Comparison of ENCODE assay signal across 1 cellular context in genomic region chr1:201022178-201022823, GRCh38.
TF ChIP-seq lines count a peak whose summit lies in the region.

No MANE protein-coding gene starts in this region.

TF ChIP-seq in HepG2, 621 proteins besides CTCF, POLR2A, EP300 and RAD21 (continued from another document):
- no peak for TF ChIP-seq HNF1A (IDR thresholded peaks at IDR 0.05; ENCODE audit: low read depth)
- no peak for TF ChIP-seq HNF1A (CRISPR knock-in tag; IDR thresholded peaks at IDR 0.05; ENCODE audit: borderline replicate concordance)
- TF ChIP-seq ZNF10 (CRISPR knock-in tag; IDR thresholded peaks at IDR 0.05; ENCODE audit: borderline replicate concordance, low read depth) = no peak
- TF ChIP-seq NCOA5 (CRISPR knock-in tag; IDR thresholded peaks at IDR 0.05) = no peak
- TF ChIP-seq PAF1 (CRISPR knock-in tag; IDR thresholded peaks at IDR 0.05) = no peak
- no peak for TF ChIP-seq TAF15 (IDR thresholded peaks at IDR 0.05; ENCODE audit: low read depth, low read length, poor library complexity, severe bottlenecking)
- no peak for TF ChIP-seq ZFYVE20 (CRISPR knock-in tag; IDR thresholded peaks at IDR 0.05; ENCODE audit: borderline replicate concordance, low read depth)
- TF ChIP-seq ZNF232 (CRISPR knock-in tag; IDR thresholded peaks at IDR 0.05; ENCODE audit: borderline replicate concordance) = no peak
- no peak for TF ChIP-seq ZNF556 (CRISPR knock-in tag; IDR thresholded peaks at IDR 0.05; ENCODE audit: borderline replicate concordance)
- TF ChIP-seq TEAD3 (CRISPR knock-in tag; optimal IDR thresholded peaks at IDR 0.05; ENCODE audit: borderline replicate concordance) = no peak
- no peak for TF ChIP-seq DPF2 (CRISPR knock-in tag; IDR thresholded peaks at IDR 0.05; ENCODE audit: borderline replicate concordance, low read depth)
- TF ChIP-seq ZNF101 (CRISPR knock-in tag; IDR thresholded peaks at IDR 0.05; ENCODE audit: borderline replicate concordance, low read depth) = no peak
- no peak for TF ChIP-seq FOXK2 (IDR thresholded peaks at IDR 0.05)
- TF ChIP-seq EEA1 (CRISPR knock-in tag; IDR thresholded peaks at IDR 0.05; ENCODE audit: borderline replicate concordance) = no peak
- no peak for TF ChIP-seq ZNF329 (CRISPR knock-in tag; IDR thresholded peaks at IDR 0.05; ENCODE audit: low read depth)
